In the genomic region with DNA sequence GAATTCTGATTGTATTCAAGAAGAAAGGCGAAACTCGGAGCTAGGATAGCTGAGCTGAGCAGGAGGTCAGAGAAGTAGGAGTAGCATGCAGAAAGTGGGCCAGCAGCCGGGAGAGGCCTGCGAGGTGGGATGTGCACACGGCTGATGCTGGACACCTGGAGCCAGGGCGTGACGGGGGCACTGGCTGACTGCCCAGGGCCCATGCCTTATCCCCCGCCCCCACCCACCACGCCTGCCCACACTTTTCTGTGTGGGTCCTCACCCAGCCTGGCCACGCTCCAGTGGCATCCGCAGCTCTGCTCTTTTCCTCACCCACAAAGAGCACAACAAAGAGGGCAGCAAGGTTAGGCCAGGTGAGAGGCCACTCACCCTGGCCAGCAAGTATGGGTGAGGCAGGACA, we compare ENCODE assay signal across 15 cellular contexts. TPM values are rescaled to one million over a fixed set of nuclear protein-coding genes. Genes with fewer than 3 reads are reported as not detected.
DNase-seq lines count a peak whose midpoint lies in the region; ATAC-seq, FAIRE-seq and TF ChIP-seq lines count a peak whose summit lies in the region.
"Had no signal": no experiment of that assay in that cellular context is flagged by ENCODE, and none has a peak within 500 bp of the region (broad histone marks: within the 10 kb centered on the region; RNA-seq: fewer than 3 reads in every experiment).

No MANE protein-coding gene starts in this region.

- H3K4me1 ChIP-seq in astrocyte (ENCODE audit: insufficient read depth, low read length) (no peaks in the 10 kb centered on the region), parathyroid adenoma (peaks cover 11% of the 10 kb centered on the region)
- H3K4me1 ChIP-seq: thyroid gland had no signal

- H3K79me2 ChIP-seq in astrocyte (ENCODE audit: insufficient read depth, low read length) (no peaks in the 10 kb centered on the region), parathyroid adenoma (no peaks in the 10 kb centered on the region)

- H3K9ac ChIP-seq in astrocyte (ENCODE audit: low read length) (no peak overlapping the region), parathyroid adenoma (no peak overlapping the region)

- FAIRE-seq in astrocyte (lab: Jason Lieb, UNC), result no peak
- FAIRE-seq: HTR-8/SVneo had no signal

- no peak for ATAC-seq in HG02571 (IDR thresholded peaks at IDR 0.05; ENCODE audit: unreplicated experiment)
- ATAC-seq: left ventricle myocardium superior had no signal

- H3K36me3 ChIP-seq in astrocyte (ENCODE audit: insufficient read depth, low read length) (no peaks in the 10 kb centered on the region), parathyroid adenoma (ENCODE audit: control insufficient read depth, insufficient read depth, low read length) (no peaks in the 10 kb centered on the region)
- H3K36me3 ChIP-seq: thyroid gland had no signal

- H4K20me1 ChIP-seq in astrocyte (ENCODE audit: insufficient read depth, low read length), result no peaks in the 10 kb centered on the region

- H3K9me3 ChIP-seq in astrocyte (ENCODE audit: insufficient read depth, low read depth, low read length) (no peaks in the 10 kb centered on the region), parathyroid adenoma (ENCODE audit: control insufficient read depth, low read length) (no peaks in the 10 kb centered on the region)
- H3K9me3 ChIP-seq: thyroid gland had no signal

- H3K36me3 Mint-ChIP-seq in activated CD4-positive, alpha-beta T cell treated with anti-CD3 and anti-CD28 coated beads, Interleukin-2, amount 10 ng/mL, durations not matched to agents 7 days and 5 days (ENCODE audit: low read depth), result peaks cover 9% of the 10 kb centered on the region
- H3K36me3 Mint-ChIP-seq in IgD-negative memory B cell (peaks cover 2% of the 10 kb centered on the region), astrocyte (ENCODE audit: low read depth, unreplicated experiment) (no peaks in the 10 kb centered on the region)

- POLR2A ChIA-PET in activated CD4-positive, alpha-beta T cell treated with anti-CD3 and anti-CD28 coated beads, Interleukin-2, amount 10 ng/mL, durations not matched to agents 7 days and 5 days (lab: Charles Lee), result interaction anchor here (1.0 kb wide), 1 partner anchor 9 kb away, joined by 6 read pairs; no protein-coding TSS in a partner anchor

- no peak for TF ChIP-seq CTCF in astrocyte (IDR thresholded peaks at IDR 0.05; ENCODE audit: insufficient read depth, low read depth, low read length)
- TF ChIP-seq CTCF in parathyroid adenoma (IDR thresholded peaks at IDR 0.05), result no peak

- peak overlapping the region; percentile 88 for H3K27ac Mint-ChIP-seq in activated CD4-positive, alpha-beta T cell treated with anti-CD3 and anti-CD28 coated beads, Interleukin-2, amount 10 ng/mL, durations not matched to agents 7 days and 5 days
- peak overlapping the region; percentile 43 to 86 (median 54) for H3K27ac Mint-ChIP-seq in IgD-negative memory B cell
- peak overlapping the region; percentile 5 for H3K27ac Mint-ChIP-seq in astrocyte (ENCODE audit: unreplicated experiment)
- H3K27ac Mint-ChIP-seq: endodermal cell had no signal

- H3K4me1 Mint-ChIP-seq in activated CD4-positive, alpha-beta T cell treated with anti-CD3 and anti-CD28 coated beads, Interleukin-2, amount 10 ng/mL, durations not matched to agents 7 days and 5 days, result peaks cover 38% of the 10 kb centered on the region
- H3K4me1 Mint-ChIP-seq in IgD-negative memory B cell (peaks cover 13 to 34% (median 32%) of the 10 kb centered on the region in 3 donors), astrocyte (ENCODE audit: low read depth, unreplicated experiment) (peaks cover 2% of the 10 kb centered on the region)
- H3K4me1 Mint-ChIP-seq: endodermal cell had no signal

- H3K9me3 Mint-ChIP-seq in activated CD4-positive, alpha-beta T cell treated with anti-CD3 and anti-CD28 coated beads, Interleukin-2, amount 10 ng/mL, durations not matched to agents 7 days and 5 days, result peaks cover 8% of the 10 kb centered on the region
- H3K9me3 Mint-ChIP-seq in IgD-negative memory B cell (no peaks in the 10 kb centered on the region), astrocyte (ENCODE audit: unreplicated experiment) (peaks cover 3% of the 10 kb centered on the region)
- H3K9me3 Mint-ChIP-seq: endodermal cell had no signal

- H3K4me2 ChIP-seq in astrocyte (ENCODE audit: low read length) (no peak overlapping the region), parathyroid adenoma (ENCODE audit: low read length) (no peak overlapping the region)

- no peaks in the 10 kb centered on the region for H3K27me3 Mint-ChIP-seq in activated CD4-positive, alpha-beta T cell treated with anti-CD3 and anti-CD28 coated beads, Interleukin-2, amount 10 ng/mL, durations not matched to agents 7 days and 5 days
- H3K27me3 Mint-ChIP-seq in IgD-negative memory B cell, result no peaks in the 10 kb centered on the region
- peaks cover 7% of the 10 kb centered on the region for H3K27me3 Mint-ChIP-seq in astrocyte (ENCODE audit: low read depth, unreplicated experiment)

- DNase-seq in activated CD4-positive, alpha-beta T cell treated with anti-CD3 and anti-CD28 coated beads, Interleukin-2, amount 10 ng/mL, durations not matched to agents 7 days and 5 days, result no peak
- DNase-seq in activated CD4-positive, alpha-beta T cell treated with anti-CD3 and anti-CD28 coated beads for 48 hours, result no peak
- DNase-seq in astrocyte (ENCODE audit: low read depth) (no peak), DMS 273 treated with DMSO at 0.1 percent for 48 hours (lab: John Stamatoyannopoulos, UW) (no peak)
- DNase-seq in stimulated activated CD4-positive, alpha-beta T cell treated with anti-CD3 and anti-CD28 coated beads, Interleukin-4, amount 100 ng/mL, for 4 hours, result no peak
- DNase-seq: activated gamma-delta T cell, endodermal cell, left ventricle myocardium superior, NCI-H1930, NCI-H69, thyroid gland had no signal

- H3K4me3 ChIP-seq in astrocyte (ENCODE audit: insufficient read depth, low read depth, low read length) (no peak overlapping the region), parathyroid adenoma (ENCODE audit: low read depth, low read length) (no peak overlapping the region)
- H3K4me3 ChIP-seq: thyroid gland had no signal

- CTCF ChIA-PET in activated CD4-positive, alpha-beta T cell treated with anti-CD3 and anti-CD28 coated beads, Interleukin-2, amount 10 ng/mL, durations not matched to agents 7 days and 5 days (lab: Charles Lee), result interaction anchor here (0.7 to 6.1 kb wide), 4 partner anchors 10 to 252 kb away, joined by 3 to 43 read pairs (median 4); no protein-coding TSS in a partner anchor

- H3K27ac ChIP-seq in astrocyte (ENCODE audit: low read depth, low read length) (no peak overlapping the region), parathyroid adenoma (no peak overlapping the region)
- H3K27ac ChIP-seq: thyroid gland had no signal

- H3K27me3 ChIP-seq in astrocyte (ENCODE audit: insufficient read depth, low read length), result no peaks in the 10 kb centered on the region
- H3K27me3 ChIP-seq in parathyroid adenoma (ENCODE audit: control insufficient read depth, insufficient read depth, low read length), result no peaks in the 10 kb centered on the region
- H3K27me3 ChIP-seq: thyroid gland had no signal

- H2AFZ ChIP-seq in astrocyte (ENCODE audit: low read depth, low read length) (no peak overlapping the region), parathyroid adenoma (peak overlapping the region; percentile 34)

- no peak overlapping the region for H3K4me3 Mint-ChIP-seq in activated CD4-positive, alpha-beta T cell treated with anti-CD3 and anti-CD28 coated beads, Interleukin-2, amount 10 ng/mL, durations not matched to agents 7 days and 5 days
- H3K4me3 Mint-ChIP-seq in IgD-negative memory B cell (peak overlapping the region; percentile 64 to 95 (median 80)), astrocyte (ENCODE audit: unreplicated experiment) (no peak overlapping the region)
- H3K4me3 Mint-ChIP-seq: endodermal cell had no signal

RNA-seq across cellular contexts. Expression of gene IRF2, which starts 30.0 kb away (rescaled TPM):
- total RNA-seq in activated CD4-positive, alpha-beta T cell treated with anti-CD3 and anti-CD28 coated beads, Interleukin-2, amount 10 ng/mL, durations not matched to agents 7 days and 5 days, result 10 to 100 TPM; 82.1 to 84.3 TPM
- polyA plus RNA-seq in IgD-negative memory B cell, result 105 TPM
- 12.6 and 18.0 TPM in 2 replicates for total RNA-seq in astrocyte

Comparison
In these comparisons a context has a peak if more than half of its experiments do, and no peak if none do; other contexts are left out.
1. H3K27ac Mint-ChIP-seq: peak in every context shown above with its lines; median percentile 88 in activated CD4-positive, alpha-beta T cell treated with anti-CD3 and anti-CD28 coated beads, Interleukin-2, amount 10 ng/mL, durations not matched to agents 7 days and 5 days; 54 in IgD-negative memory B cell; 5 in astrocyte.
2. H3K4me3 Mint-ChIP-seq: peak in IgD-negative memory B cell (4 of 4); none in activated CD4-positive, alpha-beta T cell treated with anti-CD3 and anti-CD28 coated beads, Interleukin-2, amount 10 ng/mL, durations not matched to agents 7 days and 5 days (single experiment) and astrocyte (single experiment).